In genomic region chr7:47551550-47552121, GRCh38 we compare ENCODE assay signal across 1 cellular context.
TF ChIP-seq lines count a peak whose summit lies in the region.

No MANE protein-coding gene starts in this region.

TF ChIP-seq in SK-N-SH treated with all-trans-retinoic acid at 6 μM for 48 hours, 23 proteins besides CTCF, POLR2A, EP300 and RAD21 (continued from another document):
- TF ChIP-seq TSHZ2 (CRISPR knock-in tag; IDR thresholded peaks at IDR 0.05) = no peak
- TF ChIP-seq CSDC2 (CRISPR knock-in tag; IDR thresholded peaks at IDR 0.05) = no peak
- TF ChIP-seq CREB5 (CRISPR knock-in tag; IDR thresholded peaks at IDR 0.05; ENCODE audit: low read depth) = no peak
- no peak for TF ChIP-seq ARNTL (CRISPR knock-in tag; IDR thresholded peaks at IDR 0.05; ENCODE audit: borderline replicate concordance, low read depth)
